Comparison of ENCODE assay signal across 8 cellular contexts in the genomic region with DNA sequence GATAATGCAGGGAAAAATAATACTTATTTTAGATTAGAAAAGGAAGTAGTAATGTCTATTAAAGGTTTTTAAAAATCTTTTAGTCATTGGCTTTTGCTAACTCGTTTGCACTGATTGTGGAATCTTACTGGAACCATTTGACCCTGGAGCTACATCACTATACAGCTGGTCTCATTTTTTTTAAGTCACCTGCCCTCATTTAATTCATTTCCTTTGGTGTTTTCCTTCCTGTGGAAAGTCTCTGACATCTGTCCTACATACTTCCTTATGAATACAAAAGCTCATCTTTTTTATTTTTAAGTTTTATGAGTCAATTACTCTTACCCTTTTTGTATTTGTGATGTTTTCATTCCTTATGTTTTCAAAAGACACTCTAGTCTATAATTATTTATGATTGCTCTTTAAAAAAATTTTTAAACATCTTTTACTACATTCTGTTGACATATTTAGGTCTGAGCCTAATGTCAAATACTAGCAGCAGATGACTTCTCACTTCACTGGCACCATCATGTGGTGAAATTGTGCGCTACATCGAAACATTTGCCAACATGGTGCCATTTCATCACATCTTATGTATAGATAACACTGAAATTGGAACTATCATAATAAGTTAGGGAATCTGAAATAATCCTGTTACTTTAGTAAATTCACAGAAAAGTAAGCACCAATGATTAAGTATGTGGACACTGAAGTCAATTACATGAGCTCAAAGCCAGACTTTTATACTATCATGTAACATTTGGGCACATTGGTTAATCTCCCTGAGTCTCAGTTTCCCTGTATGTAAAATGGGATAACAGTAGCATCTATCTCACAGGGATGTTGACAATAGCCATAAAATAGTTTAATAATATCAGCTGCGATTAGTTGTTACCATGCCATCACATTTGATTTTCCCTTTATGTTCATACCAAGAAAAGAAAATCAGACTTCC. TPM values are rescaled to one million over a fixed set of nuclear protein-coding genes. Genes with fewer than 3 reads are reported as not detected.
DNase-seq lines count a peak whose midpoint lies in the region; ATAC-seq and TF ChIP-seq lines count a peak whose summit lies in the region.

No MANE protein-coding gene starts in this region.

- CTCF ChIA-PET in A673 (lab: Charles Lee) = interaction anchor here (1.0 to 1.1 kb wide), 2 partner anchors 376 to 393 kb away, joined by 4 to 8 read pairs; no protein-coding TSS in a partner anchor

- H3K9me3 Mint-ChIP-seq in nephron = peaks cover 13% of the 10 kb centered on the region

- H3K36me3 ChIP-seq in A673 (ENCODE audit: insufficient read depth, low read length, poor library complexity, severe bottlenecking) (no peaks in the 10 kb centered on the region), testis (ENCODE audit: low read depth, missing control alignments) (no peaks in the 10 kb centered on the region)

- H3K9me3 ChIP-seq in A673 (ENCODE audit: low read depth, low read length, poor library complexity, severe bottlenecking) = no peaks in the 10 kb centered on the region
- H3K9me3 ChIP-seq in testis = no peaks in the 10 kb centered on the region

- POLR2A ChIA-PET in A673 (lab: Charles Lee; ENCODE audit: low non-redundant PET) = no interaction called here

- H3K27ac ChIP-seq in A673 (ENCODE audit: low read depth, low read length, poor library complexity, severe bottlenecking) (no peak overlapping the region), testis (no peak overlapping the region)

- H3K27me3 Mint-ChIP-seq in nephron (ENCODE audit: low read depth) = no peaks in the 10 kb centered on the region

- H3K27ac Mint-ChIP-seq in nephron = peak overlapping the region in 1 of 3 experiments; percentile 52

- WGBS in testis, 2 donors = 51 to 76% methylated on average over 4 of the region's 4 CpGs

- ATAC-seq in HG03135 (IDR thresholded peaks at IDR 0.05; ENCODE audit: unreplicated experiment) = peak; percentile 46

- H3K4me3 ChIP-seq in A673 (ENCODE audit: low read depth, low read length, poor library complexity, severe bottlenecking) = no peak overlapping the region
- H3K4me3 ChIP-seq in epithelial cell of proximal tubule (ENCODE audit: low read depth, low read length) = no peak overlapping the region
- no peak overlapping the region for H3K4me3 ChIP-seq in testis

- no peak overlapping the region for H3K4me3 Mint-ChIP-seq in nephron

- DNase-seq in A673 (ENCODE audit: low spot score) (peak; percentile 78), NCI-H774 (lab: John Stamatoyannopoulos, UW) (peak; percentile 10), epithelial cell of proximal tubule (ENCODE audit: low read depth) (no peak), testis (peak; percentile 83)
- DNase-seq in activated CD8-positive, alpha-beta memory T cell treated with anti-CD3 and anti-CD28 coated beads, Interleukin-2, amount 50 U/mL, for 4 hours = peak; percentile 71

- no peak for TF ChIP-seq POLR2A in testis (IDR thresholded peaks at IDR 0.05)

- H3K4me1 ChIP-seq in A673 (ENCODE audit: insufficient read depth, low read length, poor library complexity, severe bottlenecking) = no peaks in the 10 kb centered on the region
- H3K4me1 ChIP-seq in testis = no peaks in the 10 kb centered on the region

- no peaks in the 10 kb centered on the region for H3K36me3 Mint-ChIP-seq in nephron (ENCODE audit: low read depth)

- H3K4me1 Mint-ChIP-seq in nephron = no peaks in the 10 kb centered on the region

- no peaks in the 10 kb centered on the region for H3K27me3 ChIP-seq in A673 (replicated peaks; ENCODE audit: insufficient read depth, low read depth, low read length, poor library complexity)
- no peaks in the 10 kb centered on the region for H3K27me3 ChIP-seq in testis

- TF ChIP-seq CTCF in A673 (conservative IDR thresholded peaks at IDR 0.05; ENCODE audit: low read depth, low read length) (peak; percentile 88), GM12872 (IDR thresholded peaks at IDR 0.05; ENCODE audit: insufficient read depth, low read depth, low read length) (peak; percentile 65), epithelial cell of proximal tubule (conservative IDR thresholded peaks at IDR 0.05; ENCODE audit: low read depth, low read length) (peak; percentile 90), nephron (IDR thresholded peaks at IDR 0.05; ENCODE audit: unreplicated experiment in 3 of 3) (peak; percentile 79 to 88 (median 83)), testis (IDR thresholded peaks at IDR 0.05) (peak; percentile 56 to 79 (median 69))

- intact Hi-C loops in A673 (cut with micrococcal nuclease; ENCODE audit: unreplicated experiment) = loop anchor here (1.0 to 10.0 kb wide), 3 partner anchors 375 to 1485 kb away; no protein-coding TSS in a partner anchor
- intact Hi-C loops in testis (cut with DNase I; ENCODE audit: low total_unique reads) = no loop called here

- BruUV-seq in A673 (replicated peaks; lab: Mats Ljungman, UMichigan) = no TSS peak

RNA-seq across cellular contexts. Expression of a gene that starts 9.4 kb away (rescaled TPM):
- total RNA-seq in A673 (2021) (5.5 and 6.8 TPM in 2 replicates), epithelial cell of proximal tubule (5.6 and 7.1 TPM in 2 replicates), testis (1 to 10 TPM; 7.9 to 9.8 TPM)
- 16.1 TPM for polyA plus RNA-seq in testis (ENCODE audit: insufficient read depth, low read depth, low replicate concordance)
